ENCODE assay signal across 8 cellular contexts in the genomic region with DNA sequence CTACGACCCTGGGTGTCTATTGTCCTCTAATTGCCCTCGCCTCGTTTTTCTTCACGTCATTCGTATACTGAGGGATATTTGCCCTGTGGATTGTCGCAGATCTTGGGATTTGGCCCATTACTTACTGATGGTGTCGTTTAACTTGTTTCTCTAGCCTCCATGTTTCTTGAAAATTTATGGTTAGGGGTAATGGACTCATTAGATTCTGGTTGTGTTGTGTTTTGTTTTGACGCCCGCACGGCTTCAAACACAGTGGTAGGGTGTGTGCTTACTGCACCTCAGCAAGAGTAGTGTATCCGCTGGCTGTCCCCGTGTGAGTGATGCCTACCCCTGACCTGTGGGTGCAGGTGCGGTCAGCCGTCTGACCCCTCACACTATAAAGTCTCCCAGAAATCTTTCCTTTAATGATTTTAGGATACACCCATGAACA. TPM values are rescaled to one million over a fixed set of nuclear protein-coding genes. Genes with fewer than 3 reads are reported as not detected.
DNase-seq lines count a peak whose midpoint lies in the region; ATAC-seq and TF ChIP-seq lines count a peak whose summit lies in the region.

No MANE protein-coding gene starts in this region.

- H3K27me3 ChIP-seq in BJ (ENCODE audit: control insufficient read depth, insufficient read depth, low read length) (peaks cover 2% of the 10 kb centered on the region; the same call in 1 of the 2 replicates), IMR-90 (ENCODE audit: control insufficient read depth, insufficient read depth, low read length) (peaks cover 6% of the 10 kb centered on the region)

- CTCF ChIA-PET in BJ (lab: Yijun Ruan, JAX), result no interaction called here
- CTCF ChIA-PET in IMR-90 (lab: Yijun Ruan, JAX), result no interaction called here

- peak overlapping the region; percentile 29; the same call in 1 of the 2 replicates for H3K23ac ChIP-seq in IMR-90 (ENCODE audit: low read depth, low read length)

- TF ChIP-seq POLR2A in IMR-90 (IDR thresholded peaks at IDR 0.05; ENCODE audit: low read depth, low read length), result no peak

- no peak overlapping the region for H2BK20ac ChIP-seq in IMR-90 (ENCODE audit: low read depth, low read length)

- peaks cover 55% of the 10 kb centered on the region for H3K4me1 Mint-ChIP-seq in activated T-cell treated with anti-CD3 and anti-CD28 coated beads, Interleukin-2, amount 50 U/mL, for 24 hours (ENCODE audit: low read depth)

- H2BK15ac ChIP-seq in IMR-90 (ENCODE audit: low read depth, low read length), result no peak overlapping the region

- H2BK5ac ChIP-seq in IMR-90 (ENCODE audit: low read depth, low read length, poor library complexity, severe bottlenecking), result no peak overlapping the region

- peak overlapping the region; percentile 30; the same call in 1 of the 2 replicates for H3K56ac ChIP-seq in IMR-90 (ENCODE audit: extremely low read depth, insufficient read depth, low read length)

- dilution Hi-C loops in IMR-90 (cut with HindIII; ENCODE audit: low sequenced_read_pairs, unreplicated experiment), result no loop called here

- H4K91ac ChIP-seq in IMR-90 (ENCODE audit: insufficient read depth, low read depth, low read length), result no peak overlapping the region

- intact Hi-C loops in IMR-90 (cut with micrococcal nuclease), result loop anchor here (2.0 to 5.0 kb wide), 3 partner anchors 127 to 357 kb away; a partner anchor contains a TSS

- H3K9me3 Mint-ChIP-seq in activated T-cell treated with anti-CD3 and anti-CD28 coated beads, Interleukin-2, amount 50 U/mL, for 24 hours, result no peaks in the 10 kb centered on the region

- H3K18ac ChIP-seq in IMR-90 (ENCODE audit: low read depth, low read length), result no peak overlapping the region

- peak overlapping the region; percentile 98 for H3K4me2 ChIP-seq in IMR-90 (ENCODE audit: low read depth, low read length)

- POLR2A ChIA-PET in BJ (lab: Charles Lee) (no interaction called here), IMR-90 (lab: Charles Lee; ENCODE audit: unreplicated experiment) (no interaction called here)

- no peaks in the 10 kb centered on the region for H3K27me3 Mint-ChIP-seq in activated T-cell treated with anti-CD3 and anti-CD28 coated beads, Interleukin-2, amount 50 U/mL, for 24 hours

- H3K9ac ChIP-seq in IMR-90 (ENCODE audit: low read depth, low read length), result peak overlapping the region; percentile 34; the same call in 1 of the 2 replicates

- no CpG with 5 or more reads among the region's 14 CpGs for WGBS in IMR-90 (ENCODE audit: extremely low coverage in 2 of 2, insufficient read length in 1 of 2), 2 experiments

- peak overlapping the region; percentile 53 for H3K4me3 ChIP-seq in BJ (ENCODE audit: low read depth, low read length)
- peak overlapping the region; percentile 64 for H3K4me3 ChIP-seq in IMR-90 (ENCODE audit: insufficient read depth, low read depth, low read length)
- peak overlapping the region; percentile 57 to 65 for H3K4me3 ChIP-seq in foreskin fibroblast (ENCODE audit: low read depth in 1 of 2, low read length in 2 of 2)

- H4K20me1 ChIP-seq in IMR-90 (ENCODE audit: insufficient read depth, low read length), result no peaks in the 10 kb centered on the region; the same call in 1 of the 2 replicates

- no peak overlapping the region; the same call in 1 of the 2 replicates for H3K14ac ChIP-seq in IMR-90 (replicated peaks; ENCODE audit: low read depth, low read length)

- DNase-seq in BJ (ENCODE audit: low read depth) (no peak), IMR-90 (no peak), foreskin fibroblast (peak in 1 of 2 donors; percentile 16), pons (ENCODE audit: low spot score) (peak; percentile 30), LoVo (ENCODE audit: low spot score) (no peak), hepatic stellate cell (ENCODE audit: low spot score) (no peak)
- peak; percentile 44 for DNase-seq in activated T-cell treated with anti-CD3 and anti-CD28 coated beads, Interleukin-2, amount 50 U/mL, for 24 hours

- no peaks in the 10 kb centered on the region for H3K9me3 ChIP-seq in IMR-90 (ENCODE audit: control insufficient read depth, insufficient read depth, low read length)

- no peak overlapping the region for H3K4ac ChIP-seq in IMR-90 (ENCODE audit: low read depth, low read length)

- H2BK120ac ChIP-seq in IMR-90 (ENCODE audit: low read depth, low read length), result no peak overlapping the region

- BruUV-seq in IMR-90 (replicated peaks; lab: Mats Ljungman, UMichigan), result no TSS peak

- peak overlapping the region; percentile 80 for H2AK9ac ChIP-seq in IMR-90 (replicated peaks; ENCODE audit: low read depth, low read length, poor library complexity)

- H4K8ac ChIP-seq in IMR-90 (ENCODE audit: low read depth in 2 of 2, low read length in 2 of 2), result peak overlapping the region; percentile 38 to 48; a peak in 2 of 4 replicates

- H3K4me3 Mint-ChIP-seq in activated T-cell treated with anti-CD3 and anti-CD28 coated beads, Interleukin-2, amount 50 U/mL, for 24 hours, result peak overlapping the region; percentile 82

- no peak overlapping the region for H3K27ac ChIP-seq in IMR-90 (ENCODE audit: insufficient read depth, low read length)

- H3K36me3 Mint-ChIP-seq in activated T-cell treated with anti-CD3 and anti-CD28 coated beads, Interleukin-2, amount 50 U/mL, for 24 hours (ENCODE audit: low read depth), result peaks cover 2% of the 10 kb centered on the region

- ATAC-seq in IMR-90 (ENCODE audit: low read depth) (no peak), HG02981 (IDR thresholded peaks at IDR 0.05; ENCODE audit: unreplicated experiment) (no peak)

- H3K36me3 ChIP-seq in BJ (ENCODE audit: control insufficient read depth, insufficient read depth, low read length) (no peaks in the 10 kb centered on the region), IMR-90 (ENCODE audit: control insufficient read depth, insufficient read depth, low read length) (no peaks in the 10 kb centered on the region)

- 0 out of 2 replicates have a peak overlapping the region, but pooled peaks have one; percentile 21 for H4K5ac ChIP-seq in IMR-90 (ENCODE audit: low read depth, low read length)

- no peaks in the 10 kb centered on the region for H3K4me1 ChIP-seq in IMR-90 (ENCODE audit: control insufficient read depth, insufficient read depth, low read length)

- H3K27ac Mint-ChIP-seq in activated T-cell treated with anti-CD3 and anti-CD28 coated beads, Interleukin-2, amount 50 U/mL, for 24 hours, result peak overlapping the region; percentile 100

- TF ChIP-seq RAD21 in IMR-90 (IDR thresholded peaks at IDR 0.05; ENCODE audit: low read length), result no peak

- in situ Hi-C loops in IMR-90 (cut with MboI; ENCODE audit: low sequenced_read_pairs), result no loop called here

- TF ChIP-seq CTCF in BJ (IDR thresholded peaks at IDR 0.05; ENCODE audit: insufficient read depth, low read depth, low read length) (no peak), IMR-90 (conservative IDR thresholded peaks at IDR 0.05; ENCODE audit: low read depth, low read length) (no peak), foreskin fibroblast (IDR thresholded peaks at IDR 0.05; ENCODE audit: low read depth, low read length) (no peak)

- H3K79me1 ChIP-seq in IMR-90 (ENCODE audit: low read depth in 1 of 2, low read length in 2 of 2), result no peaks in the 10 kb centered on the region

- peak overlapping the region; percentile 98 for H2AFZ ChIP-seq in IMR-90 (replicated peaks; ENCODE audit: low read length, poor library complexity)

- H3K9me1 ChIP-seq in IMR-90 (ENCODE audit: insufficient read depth, low read length), result peaks cover 6% of the 10 kb centered on the region; the same call in 1 of the 2 replicates

- H2AK5ac ChIP-seq in IMR-90 (ENCODE audit: low read depth, low read length), result no peak overlapping the region

TF ChIP-seq in IMR-90, 13 proteins besides CTCF, POLR2A, EP300 and RAD21 (continues in another document):
- TF ChIP-seq BHLHE40 (IDR thresholded peaks at IDR 0.05; ENCODE audit: low read depth, low read length) (no peak), FOS (IDR thresholded peaks at IDR 0.05; ENCODE audit: low read depth, low read length) (no peak), MAZ (IDR thresholded peaks at IDR 0.05; ENCODE audit: borderline replicate concordance, low read depth, low read length) (no peak), MXI1 (IDR thresholded peaks at IDR 0.05; ENCODE audit: borderline replicate concordance, low read depth, low read length) (no peak), SMC3 (IDR thresholded peaks at IDR 0.05; ENCODE audit: low read depth, low read length) (no peak), MAFK (IDR thresholded peaks at IDR 0.05; ENCODE audit: low read depth, low read length) (no peak), CHD1 (IDR thresholded peaks at IDR 0.05; ENCODE audit: low read depth, low read length) (no peak), RCOR1 (IDR thresholded peaks at IDR 0.05; ENCODE audit: insufficient replicate concordance, low read length) (no peak), RFX5 (IDR thresholded peaks at IDR 0.05; ENCODE audit: low read depth, low read length) (no peak)
- TF ChIP-seq, protein P1, sequence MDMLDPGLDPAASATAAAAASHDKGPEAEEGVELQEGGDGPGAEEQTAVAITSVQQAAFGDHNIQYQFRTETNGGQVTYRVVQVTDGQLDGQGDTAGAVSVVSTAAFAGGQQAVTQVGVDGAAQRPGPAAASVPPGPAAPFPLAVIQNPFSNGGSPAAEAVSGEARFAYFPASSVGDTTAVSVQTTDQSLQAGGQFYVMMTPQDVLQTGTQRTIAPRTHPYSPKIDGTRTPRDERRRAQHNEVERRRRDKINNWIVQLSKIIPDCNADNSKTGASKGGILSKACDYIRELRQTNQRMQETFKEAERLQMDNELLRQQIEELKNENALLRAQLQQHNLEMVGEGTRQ (IDR thresholded peaks at IDR 0.05; ENCODE audit: low read depth, low read length), result no peak
- TF ChIP-seq, protein P2, sequence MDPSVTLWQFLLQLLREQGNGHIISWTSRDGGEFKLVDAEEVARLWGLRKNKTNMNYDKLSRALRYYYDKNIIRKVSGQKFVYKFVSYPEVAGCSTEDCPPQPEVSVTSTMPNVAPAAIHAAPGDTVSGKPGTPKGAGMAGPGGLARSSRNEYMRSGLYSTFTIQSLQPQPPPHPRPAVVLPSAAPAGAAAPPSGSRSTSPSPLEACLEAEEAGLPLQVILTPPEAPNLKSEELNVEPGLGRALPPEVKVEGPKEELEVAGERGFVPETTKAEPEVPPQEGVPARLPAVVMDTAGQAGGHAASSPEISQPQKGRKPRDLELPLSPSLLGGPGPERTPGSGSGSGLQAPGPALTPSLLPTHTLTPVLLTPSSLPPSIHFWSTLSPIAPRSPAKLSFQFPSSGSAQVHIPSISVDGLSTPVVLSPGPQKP (IDR thresholded peaks at IDR 0.05; ENCODE audit: borderline replicate concordance, low read depth, low read length), result no peak

RNA-seq across cellular contexts. Expression of a gene that starts 0.9 kb away (rescaled TPM):
- polyA plus RNA-seq in BJ (2011; rRNA removed) (not detected in 2 replicates), IMR-90 (2012; rRNA removed) (not detected in 2 replicates)
- not detected in 2 replicates for polyA minus RNA-seq in BJ (2011; rRNA and poly(A)+ RNA removed)
- not detected in 2 replicates for total RNA-seq in IMR-90 (2012; rRNA removed)
- not detected in 2 replicates for polyA plus RNA-seq in IMR-90 (2012; cell fraction: cytosol; rRNA removed)
- not detected in 2 replicates for polyA plus RNA-seq in IMR-90 (2012; cell fraction: nucleus; rRNA removed; ENCODE audit: low replicate concordance)

RNA-seq across cellular contexts. Expression of a gene that starts 2.1 kb away (rescaled TPM):
- polyA plus RNA-seq in BJ (2011; rRNA removed) (not detected in 2 replicates), IMR-90 (2012; rRNA removed) (not detected in 2 replicates)
- polyA minus RNA-seq in BJ (2011; rRNA and poly(A)+ RNA removed), result not detected in 2 replicates
- total RNA-seq in IMR-90 (2012; rRNA removed), result not detected in 2 replicates
- polyA plus RNA-seq in IMR-90 (2012; cell fraction: cytosol; rRNA removed), result not detected in 2 replicates
- polyA plus RNA-seq in IMR-90 (2012; cell fraction: nucleus; rRNA removed; ENCODE audit: low replicate concordance), result not detected in 2 replicates

Comparison
In these comparisons a context has a peak if more than half of its experiments do, and no peak if none do; other contexts are left out.
1. DNase-seq: peak in activated T-cell treated with anti-CD3 and anti-CD28 coated beads, Interleukin-2, amount 50 U/mL, for 24 hours (single experiment) and pons (single experiment); none in BJ (single experiment), IMR-90 (single experiment), LoVo (single experiment) and hepatic stellate cell (single experiment).
2. Peak in every context shown above with its lines, with median percentiles within 50 percentile points of each other: H3K4me3 ChIP-seq.